ENCODE assay signal across 1 cellular context in genomic region chr12:22700126-22700525, GRCh38.
TF ChIP-seq lines count a peak whose summit lies in the region.

No MANE protein-coding gene starts in this region.

TF ChIP-seq in HepG2, 621 proteins besides CTCF, POLR2A, EP300 and RAD21 (continued from another document):
- TF ChIP-seq THRA (CRISPR knock-in tag; IDR thresholded peaks at IDR 0.05; ENCODE audit: borderline replicate concordance): no peak
- TF ChIP-seq ZNF296 (CRISPR knock-in tag; conservative IDR thresholded peaks at IDR 0.05): no peak
- no peak for TF ChIP-seq KLF13 (CRISPR knock-in tag; IDR thresholded peaks at IDR 0.05)
- TF ChIP-seq NFATC3 (CRISPR knock-in tag; IDR thresholded peaks at IDR 0.05): no peak
